ENCODE assay signal across 9 cellular contexts in the genomic region with DNA sequence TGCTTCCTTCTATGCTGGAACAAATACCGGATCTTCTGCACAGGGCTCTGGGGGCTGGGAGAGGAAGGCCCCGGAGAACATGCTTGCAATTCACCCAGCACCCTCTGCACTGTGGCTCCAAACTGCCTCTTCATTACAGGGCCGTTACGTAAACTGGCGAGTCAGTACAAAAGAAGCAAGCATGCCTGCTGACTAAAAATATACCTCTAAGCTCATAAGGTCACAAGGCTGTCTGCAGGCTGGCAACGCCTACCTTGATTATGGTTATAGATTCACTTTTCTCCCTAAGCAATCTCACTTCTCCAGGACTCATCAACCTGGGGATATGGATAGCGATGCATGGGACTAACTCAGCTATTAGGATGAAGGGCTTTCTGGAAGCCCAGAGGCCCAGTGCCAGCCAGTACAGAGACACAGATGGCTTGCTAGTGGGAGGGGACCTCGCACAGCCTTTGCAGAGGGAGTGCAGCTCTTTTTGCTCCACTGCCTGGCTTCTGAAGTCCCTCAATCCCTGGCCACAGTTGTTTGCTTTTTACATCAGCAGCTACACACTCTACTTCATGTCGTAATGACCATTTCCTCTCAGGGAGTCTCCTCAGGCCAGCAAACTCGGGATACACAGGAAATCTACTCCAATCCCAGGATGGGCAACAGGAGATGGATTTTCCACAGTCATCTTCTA.
DNase-seq lines count a peak whose midpoint lies in the region; ATAC-seq, FAIRE-seq and TF ChIP-seq lines count a peak whose summit lies in the region.
"Had no signal": no experiment of that assay in that cellular context is flagged by ENCODE, and none has a peak within 500 bp of the region (broad histone marks: within the 10 kb centered on the region; RNA-seq: fewer than 3 reads in every experiment).

No MANE protein-coding gene starts in this region.

- peak overlapping the region; percentile 81 to 86 for H3K27ac ChIP-seq in mucosa of rectum (ENCODE audit: low read depth in 2 of 2, low read length in 2 of 2)
- H3K27ac ChIP-seq: neutrophil had no signal

- H3K36me3 ChIP-seq in mucosa of rectum (ENCODE audit: control insufficient read depth in 2 of 2, insufficient read depth in 2 of 2, low read length in 2 of 2): peaks cover 6 to 9% of the 10 kb centered on the region in 2 donors
- H3K36me3 ChIP-seq: neutrophil had no signal

- peak overlapping the region; percentile 89 for H3K27ac Mint-ChIP-seq in T-helper 1 cell treated with Interleukin-12 subunit alpha and Interleukin-12 subunit beta and Interleukin-4 antibody, amounts not matched to agents 30 μg/mL and 1 μg/mL, for 36 hours
- H3K27ac Mint-ChIP-seq in effector memory CD8-positive, alpha-beta T cell: peak overlapping the region; percentile 39 to 89

- peak overlapping the region; percentile 74 for H3K4me3 Mint-ChIP-seq in T-helper 1 cell treated with Interleukin-12 subunit alpha and Interleukin-12 subunit beta and Interleukin-4 antibody, amounts not matched to agents 30 μg/mL and 1 μg/mL, for 36 hours
- H3K4me3 Mint-ChIP-seq in effector memory CD8-positive, alpha-beta T cell: peak overlapping the region; percentile 38 to 60

- peaks cover 9% of the 10 kb centered on the region for H3K36me3 Mint-ChIP-seq in T-helper 1 cell treated with Interleukin-12 subunit alpha and Interleukin-12 subunit beta and Interleukin-4 antibody, amounts not matched to agents 30 μg/mL and 1 μg/mL, for 36 hours (ENCODE audit: low read depth)
- H3K36me3 Mint-ChIP-seq in effector memory CD8-positive, alpha-beta T cell (ENCODE audit: insufficient read depth): peaks cover 11% of the 10 kb centered on the region

- H3K9ac ChIP-seq in mucosa of rectum (ENCODE audit: low read depth in 1 of 2, low read length in 2 of 2): peak overlapping the region; percentile 57 to 60

- TF ChIP-seq POLR2A in GM12891 (IDR thresholded peaks at IDR 0.05; ENCODE audit: low read depth, low read length) (no peak), H54 (IDR thresholded peaks at IDR 0.05; ENCODE audit: low read depth, low read length) (no peak)

- H3K9me3 ChIP-seq in mucosa of rectum (ENCODE audit: control insufficient read depth in 2 of 2, low read length in 2 of 2): no peaks in the 10 kb centered on the region
- H3K9me3 ChIP-seq: neutrophil had no signal

- H3K27me3 ChIP-seq in mucosa of rectum (ENCODE audit: control insufficient read depth in 2 of 2, insufficient read depth in 2 of 2, low read length in 2 of 2): no peaks in the 10 kb centered on the region

- peak; percentile 90 for FAIRE-seq in GM12891 (lab: Jason Lieb, UNC)
- no peak for FAIRE-seq in H54 (lab: Jason Lieb, UNC)

- H3K27me3 Mint-ChIP-seq in T-helper 1 cell treated with Interleukin-12 subunit alpha and Interleukin-12 subunit beta and Interleukin-4 antibody, amounts not matched to agents 30 μg/mL and 1 μg/mL, for 36 hours (ENCODE audit: low read depth): peaks cover 9% of the 10 kb centered on the region
- no peaks in the 10 kb centered on the region for H3K27me3 Mint-ChIP-seq in effector memory CD8-positive, alpha-beta T cell

- H3K9me3 Mint-ChIP-seq in T-helper 1 cell treated with Interleukin-12 subunit alpha and Interleukin-12 subunit beta and Interleukin-4 antibody, amounts not matched to agents 30 μg/mL and 1 μg/mL, for 36 hours: no peaks in the 10 kb centered on the region
- no peaks in the 10 kb centered on the region for H3K9me3 Mint-ChIP-seq in effector memory CD8-positive, alpha-beta T cell

- peak overlapping the region in 1 of 2 donors; percentile 48 for H3K4me3 ChIP-seq in mucosa of rectum (ENCODE audit: low read length in 2 of 2)

- peaks cover 29 to 37% of the 10 kb centered on the region in 2 donors for H3K4me1 ChIP-seq in mucosa of rectum (ENCODE audit: control insufficient read depth in 2 of 2, insufficient read depth in 2 of 2, low read length in 2 of 2)

- DNase-seq in GM12891 (ENCODE audit: insufficient read length, low spot score) (no peak), NCI-H774 (lab: John Stamatoyannopoulos, UW) (no peak), H54 (ENCODE audit: insufficient read length, low spot score) (no peak)
- DNase-seq in effector memory CD8-positive, alpha-beta T cell: no peak

- ATAC-seq in HG03378 (IDR thresholded peaks at IDR 0.05; ENCODE audit: unreplicated experiment): peak; percentile 63
- peak; percentile 58 for ATAC-seq in effector memory CD8-positive, alpha-beta T cell (replicated peaks)
- no peak for ATAC-seq in GM21528 (IDR thresholded peaks at IDR 0.05; ENCODE audit: low FRiP score, unreplicated experiment)

- H3K4me1 Mint-ChIP-seq in T-helper 1 cell treated with Interleukin-12 subunit alpha and Interleukin-12 subunit beta and Interleukin-4 antibody, amounts not matched to agents 30 μg/mL and 1 μg/mL, for 36 hours (ENCODE audit: low read depth): peaks cover 64% of the 10 kb centered on the region
- peaks cover 35 to 37% of the 10 kb centered on the region in 2 donors for H3K4me1 Mint-ChIP-seq in effector memory CD8-positive, alpha-beta T cell (ENCODE audit: low read depth in 2 of 2)

TF ChIP-seq in GM12891, 5 proteins besides CTCF, POLR2A, EP300 and RAD21:
- no peak for TF ChIP-seq SPI1 (IDR thresholded peaks at IDR 0.05; ENCODE audit: low read depth, low read length)
- TF ChIP-seq TAF1 (IDR thresholded peaks at IDR 0.05; ENCODE audit: low read depth, low read length): no peak
- no peak for TF ChIP-seq PAX5 (IDR thresholded peaks at IDR 0.05; ENCODE audit: insufficient read depth, low read length, severe bottlenecking)
